Comparison of ENCODE assay signal across 22 cellular contexts in genomic region chr15:59833366-59833765, GRCh38.
"Had no signal": no experiment of that assay in that cellular context is flagged by ENCODE, and none has a peak within 500 bp of the region (broad histone marks: within the 10 kb centered on the region; RNA-seq: fewer than 3 reads in every experiment).

No MANE protein-coding gene starts in this region.

- H3K4me3 Mint-ChIP-seq: activated CD4-positive, alpha-beta T cell treated with anti-CD3 and anti-CD28 coated beads, Interleukin-2, amount 10 ng/mL, durations not matched to agents 7 days and 5 days; activated CD8-positive, alpha-beta T cell treated with anti-CD3 and anti-CD28 coated beads, Interleukin-2, amount 10 ng/mL, durations not matched to agents 7 days and 5 days; activated naive CD4-positive, alpha-beta T cell treated with anti-CD3 and anti-CD28 coated beads, Interleukin-2, amount 10 ng/mL, durations not matched to agents 7 days and 5 days; activated naive CD8-positive, alpha-beta T cell treated with anti-CD3 and anti-CD28 coated beads, Interleukin-2, amount 50 U/mL, for 24 hours; activated T-cell treated with anti-CD3 and anti-CD28 coated beads, Interleukin-2, amount 50 U/mL, for 24 hours; brain; endodermal cell; natural killer cell; stimulated activated memory B cell treated with anti-CD40 and anti-IgM and Interleukin-4, amounts not matched to agents 10 μg/mL and 1 μg/mL and 100 μg/mL, for 72 hours; type B pancreatic cell had no signal

- H3K36me3 ChIP-seq: lower lobe of right lung, ovary had no signal

- H3K27me3 Mint-ChIP-seq: activated naive CD8-positive, alpha-beta T cell treated with anti-CD3 and anti-CD28 coated beads, Interleukin-2, amount 50 U/mL, for 24 hours; activated T-cell treated with anti-CD3 and anti-CD28 coated beads, Interleukin-2, amount 50 U/mL, for 24 hours had no signal

- H3K4me3 ChIP-seq: lower lobe of right lung, ovary, smooth muscle cell, testis had no signal

- H3K9me3 Mint-ChIP-seq: activated CD4-positive, alpha-beta T cell treated with anti-CD3 and anti-CD28 coated beads, Interleukin-2, amount 10 ng/mL, durations not matched to agents 7 days and 5 days; activated naive CD4-positive, alpha-beta T cell treated with anti-CD3 and anti-CD28 coated beads, Interleukin-2, amount 10 ng/mL, durations not matched to agents 7 days and 5 days; activated naive CD8-positive, alpha-beta T cell treated with anti-CD3 and anti-CD28 coated beads, Interleukin-2, amount 50 U/mL, for 24 hours; activated T-cell treated with anti-CD3 and anti-CD28 coated beads, Interleukin-2, amount 50 U/mL, for 24 hours; endodermal cell; natural killer cell; stimulated activated memory B cell treated with anti-CD40 and anti-IgM and Interleukin-4, amounts not matched to agents 10 μg/mL and 1 μg/mL and 100 μg/mL, for 72 hours; type B pancreatic cell had no signal

- H3K27ac ChIP-seq: epithelial cell of prostate, lower lobe of right lung, ovary, testis had no signal

- H3K4me2 ChIP-seq: smooth muscle cell had no signal

- H3K4me1 Mint-ChIP-seq: endodermal cell; stimulated activated memory B cell treated with anti-CD40 and anti-IgM and Interleukin-4, amounts not matched to agents 10 μg/mL and 1 μg/mL and 100 μg/mL, for 72 hours had no signal

- H3K27me3 ChIP-seq: ovary, testis had no signal

- H3K9me3 ChIP-seq: lower lobe of right lung, ovary, testis had no signal

- ATAC-seq: activated CD4-positive, CD25-positive, alpha-beta regulatory T cell treated with anti-CD3 and anti-CD28 coated beads, Interleukin-2, amount 50 U/mL, for 24 hours; activated CD8-positive, alpha-beta T cell treated with anti-CD3 and anti-CD28 coated beads, Interleukin-2, amount 10 ng/mL, durations not matched to agents 7 days and 5 days; activated naive CD8-positive, alpha-beta T cell treated with anti-CD3 and anti-CD28 coated beads, Interleukin-2, amount 50 U/mL, for 24 hours; lower lobe of right lung; natural killer cell; sciatic nerve; stimulated activated memory B cell treated with anti-CD40 and anti-IgM and Interleukin-4, amounts not matched to agents 10 μg/mL and 1 μg/mL and 100 μg/mL, for 72 hours had no signal

- H3K4me1 ChIP-seq: lower lobe of right lung, testis had no signal

- H3K36me3 Mint-ChIP-seq: activated naive CD4-positive, alpha-beta T cell treated with anti-CD3 and anti-CD28 coated beads, Interleukin-2, amount 10 ng/mL, durations not matched to agents 7 days and 5 days; brain; natural killer cell; stimulated activated memory B cell treated with anti-CD40 and anti-IgM and Interleukin-4, amounts not matched to agents 10 μg/mL and 1 μg/mL and 100 μg/mL, for 72 hours; type B pancreatic cell had no signal

- DNase-seq: activated CD4-positive, alpha-beta T cell treated with anti-CD3 and anti-CD28 coated beads, Interleukin-2, amount 10 ng/mL, durations not matched to agents 7 days and 5 days; activated CD8-positive, alpha-beta T cell treated with anti-CD3 and anti-CD28 coated beads, Interleukin-2, amount 10 ng/mL, durations not matched to agents 7 days and 5 days; activated naive CD4-positive, alpha-beta T cell treated with anti-CD3 and anti-CD28 coated beads, Interleukin-2, amount 10 ng/mL, durations not matched to agents 7 days and 5 days; activated naive CD8-positive, alpha-beta T cell treated with anti-CD3 and anti-CD28 coated beads, Interleukin-2, amount 50 U/mL, for 24 hours; activated T-cell treated with anti-CD3 and anti-CD28 coated beads, Interleukin-2, amount 50 U/mL, for 24 hours; anterior cingulate cortex; caudate nucleus; endodermal cell; foreskin melanocyte; glutamatergic neuron; lower lobe of right lung; natural killer cell; ovary; stimulated activated CD4-positive, alpha-beta T cell treated with anti-CD3 and anti-CD28 coated beads, Interleukin-4, amount 100 ng/mL, for 1 hour; testis had no signal

- H3K27ac Mint-ChIP-seq: activated CD4-positive, alpha-beta T cell treated with anti-CD3 and anti-CD28 coated beads, Interleukin-2, amount 10 ng/mL, durations not matched to agents 7 days and 5 days; activated CD8-positive, alpha-beta T cell treated with anti-CD3 and anti-CD28 coated beads, Interleukin-2, amount 10 ng/mL, durations not matched to agents 7 days and 5 days; activated naive CD4-positive, alpha-beta T cell treated with anti-CD3 and anti-CD28 coated beads, Interleukin-2, amount 10 ng/mL, durations not matched to agents 7 days and 5 days; activated naive CD8-positive, alpha-beta T cell treated with anti-CD3 and anti-CD28 coated beads, Interleukin-2, amount 50 U/mL, for 24 hours; activated T-cell treated with anti-CD3 and anti-CD28 coated beads, Interleukin-2, amount 50 U/mL, for 24 hours; brain; endodermal cell; natural killer cell; stimulated activated memory B cell treated with anti-CD40 and anti-IgM and Interleukin-4, amounts not matched to agents 10 μg/mL and 1 μg/mL and 100 μg/mL, for 72 hours; type B pancreatic cell had no signal
